Comparison of ENCODE assay signal across 32 cellular contexts in genomic region chr6:42176981-42177380, GRCh38. TPM values are rescaled to one million over a fixed set of nuclear protein-coding genes. Genes with fewer than 3 reads are reported as not detected.
"Had no signal": no experiment of that assay in that cellular context is flagged by ENCODE, and none has a peak within 500 bp of the region (broad histone marks: within the 10 kb centered on the region; RNA-seq: fewer than 3 reads in every experiment).

No MANE protein-coding gene starts in this region.

- H3K27me3 ChIP-seq: right lobe of liver had no signal

- FAIRE-seq: astrocyte, keratinocyte, urothelium cell line had no signal

- H3K9me3 ChIP-seq: heart left ventricle, neutrophil, right lobe of liver, tibial nerve had no signal

- H3K4me3 ChIP-seq: heart left ventricle, right lobe of liver, tibial nerve had no signal

- H3K9me3 Mint-ChIP-seq: activated naive CD4-positive, alpha-beta T cell treated with anti-CD3 and anti-CD28 coated beads for 36 hours; activated naive CD8-positive, alpha-beta T cell treated with anti-CD3 and anti-CD28 coated beads, Interleukin-2, amount 10 ng/mL, durations not matched to agents 7 days and 5 days; activated T-helper 1 cell treated with anti-CD3 and anti-CD28 coated beads, Interleukin-12 subunit alpha, Interleukin-12 subunit beta, Interleukin-2, Interleukin-4 antibody, amounts not matched to agents 30 ng/mL and 10 ng/mL and 1 ng/mL, durations not matched to agents 14 hours and 24 hours and 36 hours; dendritic cell treated with granulocyte-macrophage colony-stimulating factor and Interleukin-4, amounts not matched to agents 40 ng/mL and 50 ng/mL, for 4 days; endodermal cell; nephron; T-helper 2 cell treated with Interferon-gamma antibody and Interleukin-4, amounts not matched to agents 5 μg/mL and 100 μg/mL, for 36 hours had no signal

- H3K36me3 ChIP-seq: heart left ventricle, neutrophil, right lobe of liver, tibial nerve had no signal

- H3K4me1 Mint-ChIP-seq: nephron had no signal

- H3K36me3 Mint-ChIP-seq: activated naive CD8-positive, alpha-beta T cell treated with anti-CD3 and anti-CD28 coated beads, Interleukin-2, amount 10 ng/mL, durations not matched to agents 7 days and 5 days had no signal

- ATAC-seq: esophagus mucosa, heart left ventricle, left ventricle myocardium superior had no signal

- H3K4me1 ChIP-seq: right lobe of liver had no signal

- H3K27ac ChIP-seq: heart left ventricle, neutrophil, right lobe of liver, tibial nerve had no signal

- H3K27ac Mint-ChIP-seq: activated naive CD4-positive, alpha-beta T cell treated with anti-CD3 and anti-CD28 coated beads for 36 hours; activated naive CD8-positive, alpha-beta T cell treated with anti-CD3 and anti-CD28 coated beads, Interleukin-2, amount 10 ng/mL, durations not matched to agents 7 days and 5 days; activated T-helper 1 cell treated with anti-CD3 and anti-CD28 coated beads, Interleukin-12 subunit alpha, Interleukin-12 subunit beta, Interleukin-2, Interleukin-4 antibody, amounts not matched to agents 30 ng/mL and 10 ng/mL and 1 ng/mL, durations not matched to agents 14 hours and 24 hours and 36 hours; dendritic cell treated with granulocyte-macrophage colony-stimulating factor and Interleukin-4, amounts not matched to agents 40 ng/mL and 50 ng/mL, for 4 days; nephron; T-helper 2 cell treated with Interferon-gamma antibody and Interleukin-4, amounts not matched to agents 5 μg/mL and 100 μg/mL, for 36 hours had no signal

- DNase-seq: activated CD4-positive, alpha-beta T cell treated with anti-CD3 and anti-CD28 coated beads for 4 hours; activated CD4-positive, alpha-beta T cell treated with anti-CD3 and anti-CD28 coated beads, Interleukin-2, amount 50 U/mL, for 4 hours; activated effector memory CD4-positive, alpha-beta T cell treated with anti-CD3 and anti-CD28 coated beads, Interleukin-2, amount 50 U/mL, for 16 hours; activated naive CD4-positive, alpha-beta T cell treated with anti-CD3 and anti-CD28 coated beads for 36 hours; activated naive CD8-positive, alpha-beta T cell treated with anti-CD3 and anti-CD28 coated beads, Interleukin-2, amount 10 ng/mL, durations not matched to agents 7 days and 5 days; activated T-cell treated with anti-CD3 and anti-CD28 coated beads for 4 hours; amniotic stem cell; endodermal cell; foreskin fibroblast; left cardiac atrium; left ventricle myocardium superior; right lobe of liver; stimulated activated CD4-positive, alpha-beta T cell treated with anti-CD3 and anti-CD28 coated beads, Interleukin-2, amount 100 ng/mL, for 48 hours; stimulated activated naive CD4-positive, alpha-beta T cell treated with Interleukin-2 at 50 U/mL for 16 hours; T-helper 1 cell had no signal

- H3K4me3 Mint-ChIP-seq: activated naive CD4-positive, alpha-beta T cell treated with anti-CD3 and anti-CD28 coated beads for 36 hours; activated naive CD8-positive, alpha-beta T cell treated with anti-CD3 and anti-CD28 coated beads, Interleukin-2, amount 10 ng/mL, durations not matched to agents 7 days and 5 days; activated T-helper 1 cell treated with anti-CD3 and anti-CD28 coated beads, Interleukin-12 subunit alpha, Interleukin-12 subunit beta, Interleukin-2, Interleukin-4 antibody, amounts not matched to agents 30 ng/mL and 10 ng/mL and 1 ng/mL, durations not matched to agents 14 hours and 24 hours and 36 hours; dendritic cell treated with granulocyte-macrophage colony-stimulating factor and Interleukin-4, amounts not matched to agents 40 ng/mL and 50 ng/mL, for 4 days; nephron; T-helper 2 cell treated with Interferon-gamma antibody and Interleukin-4, amounts not matched to agents 5 μg/mL and 100 μg/mL, for 36 hours had no signal

RNA-seq across cellular contexts. Expression of gene GUCA1A, which starts 3.8 kb away (rescaled TPM):
- total RNA-seq: activated naive CD4-positive, alpha-beta T cell treated with anti-CD3 and anti-CD28 coated beads for 36 hours; activated naive CD8-positive, alpha-beta T cell treated with anti-CD3 and anti-CD28 coated beads, Interleukin-2, amount 10 ng/mL, durations not matched to agents 7 days and 5 days; activated T-helper 1 cell treated with anti-CD3 and anti-CD28 coated beads, Interleukin-12 subunit alpha, Interleukin-12 subunit beta, Interleukin-2, Interleukin-4 antibody, amounts not matched to agents 30 ng/mL and 10 ng/mL and 1 ng/mL, durations not matched to agents 14 hours and 24 hours and 36 hours; esophagus mucosa; left cardiac atrium; left ventricle myocardium superior; lung microvascular endothelial cell; mesenteric fat pad; mucosa of gallbladder; osteocyte; posterior vena cava; right lobe of liver; skeletal muscle tissue; tibial nerve had no signal
- polyA plus RNA-seq: heart left ventricle, keratinocyte had no signal
